In the genomic region with DNA sequence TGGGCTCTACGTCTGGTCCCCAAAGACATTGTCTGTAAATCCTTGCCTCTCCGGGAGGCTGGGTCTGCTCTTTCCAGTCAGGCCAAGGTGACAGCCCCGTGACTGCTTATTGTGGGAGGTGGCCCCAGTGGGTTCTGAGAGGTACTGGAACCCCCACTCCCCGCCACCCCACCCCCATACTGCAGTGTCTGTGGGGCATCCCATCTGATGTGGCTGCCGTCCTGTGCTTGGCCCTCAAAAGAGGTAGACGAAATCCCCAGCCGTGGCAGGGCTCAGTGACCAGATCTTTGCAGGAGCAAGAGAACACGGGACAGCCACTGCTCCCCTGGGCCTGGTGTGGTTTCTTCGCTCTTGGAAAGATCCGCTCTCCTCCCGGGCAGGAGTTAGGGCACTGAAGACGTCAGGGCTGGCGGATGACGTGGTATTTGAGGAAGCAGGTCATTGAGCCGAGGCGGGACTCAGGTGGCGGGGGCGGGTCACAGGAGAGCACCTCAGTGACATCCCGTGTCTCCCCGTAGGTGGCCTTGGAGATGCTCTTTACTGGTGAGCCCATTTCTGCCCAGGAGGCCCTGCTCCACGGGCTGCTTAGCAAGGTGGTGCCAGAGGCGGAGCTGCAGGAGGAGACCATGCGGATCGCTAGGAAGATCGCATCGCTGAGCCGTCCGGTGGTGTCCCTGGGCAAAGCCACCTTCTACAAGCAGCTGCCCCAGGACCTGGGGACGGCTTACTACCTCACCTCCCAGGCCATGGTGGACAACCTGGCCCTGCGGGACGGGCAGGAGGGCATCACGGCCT, we compare ENCODE assay signal across 19 cellular contexts. TPM values are rescaled to one million over a fixed set of nuclear protein-coding genes. Genes with fewer than 3 reads are reported as not detected.
DNase-seq lines count a peak whose midpoint lies in the region; ATAC-seq, FAIRE-seq and TF ChIP-seq lines count a peak whose summit lies in the region.
"Had no signal": no experiment of that assay in that cellular context is flagged by ENCODE, and none has a peak within 500 bp of the region (broad histone marks: within the 10 kb centered on the region; RNA-seq: fewer than 3 reads in every experiment).

No MANE protein-coding gene starts in this region.

- no peak overlapping the region for H3K4me3 ChIP-seq in HepG2 (replicated peaks in 1 of 3; ENCODE audit: insufficient read depth in 1 of 3, low read depth in 2 of 3, low read length in 3 of 3)
- no peak overlapping the region for H3K4me3 ChIP-seq in right lobe of liver
- no peak overlapping the region for H3K4me3 ChIP-seq in IMR-90 (ENCODE audit: insufficient read depth, low read depth, low read length)
- H3K4me3 ChIP-seq in WERI-Rb-1 (ENCODE audit: low read depth, low read length), result no peak overlapping the region
- H3K4me3 ChIP-seq in neuronal stem cell (ENCODE audit: low read length in 2 of 2), result no peak overlapping the region
- H3K4me3 ChIP-seq: HAP-1 had no signal

- H4K91ac ChIP-seq in IMR-90 (ENCODE audit: insufficient read depth, low read depth, low read length), result no peak overlapping the region
- H4K91ac ChIP-seq in neuronal stem cell (ENCODE audit: low read depth, low read length, poor library complexity), result no peak overlapping the region

- POLR2A ChIA-PET in HepG2 (lab: Yijun Ruan, JAX), result no interaction called here
- POLR2A ChIA-PET in IMR-90 (lab: Charles Lee; ENCODE audit: unreplicated experiment), result no interaction called here

- no peak overlapping the region for H4K8ac ChIP-seq in IMR-90 (ENCODE audit: low read depth in 2 of 2, low read length in 2 of 2)
- H4K8ac ChIP-seq in neuronal stem cell (ENCODE audit: low read depth, low read length), result no peak overlapping the region

- no peak for TF ChIP-seq POLR2A in HepG2 (IDR thresholded peaks at IDR 0.05; ENCODE audit: insufficient read depth in 1 of 2, low read depth in 2 of 2, low read length in 2 of 2)
- TF ChIP-seq POLR2A in right lobe of liver (IDR thresholded peaks at IDR 0.05), result no peak
- TF ChIP-seq POLR2A in IMR-90 (IDR thresholded peaks at IDR 0.05; ENCODE audit: low read depth, low read length), result no peak

- H3K4ac ChIP-seq in IMR-90 (ENCODE audit: low read depth, low read length) (no peak overlapping the region), neuronal stem cell (ENCODE audit: low read length) (no peak overlapping the region)

- H3K79me1 ChIP-seq in IMR-90 (ENCODE audit: low read depth in 1 of 2, low read length in 2 of 2), result no peaks in the 10 kb centered on the region
- H3K79me1 ChIP-seq in neuronal stem cell (ENCODE audit: low read depth, low read length), result no peaks in the 10 kb centered on the region

- no peak for TF ChIP-seq CTCF in HepG2 (CRISPR knock-in tag; IDR thresholded peaks at IDR 0.05)
- no peak for TF ChIP-seq CTCF in right lobe of liver (IDR thresholded peaks at IDR 0.05)
- no peak for TF ChIP-seq CTCF in IMR-90 (conservative IDR thresholded peaks at IDR 0.05; ENCODE audit: low read depth, low read length)
- TF ChIP-seq CTCF in WERI-Rb-1 (IDR thresholded peaks at IDR 0.05; ENCODE audit: low read depth, low read length), result no peak
- no peak for TF ChIP-seq CTCF in nephron progenitor cell (IDR thresholded peaks at IDR 0.05)

- no peak overlapping the region for H3K27ac ChIP-seq in HepG2 (ENCODE audit: extremely low read length, insufficient read depth, low read length)
- no peak overlapping the region for H3K27ac ChIP-seq in right lobe of liver
- no peak overlapping the region for H3K27ac ChIP-seq in IMR-90 (ENCODE audit: insufficient read depth, low read length)
- 0 out of 2 replicates have a peak overlapping the region, but pooled peaks have one; percentile 20 for H3K27ac ChIP-seq in WERI-Rb-1
- no peak overlapping the region for H3K27ac ChIP-seq in neuronal stem cell (replicated peaks; ENCODE audit: low read length)

- H3K27me3 ChIP-seq in HepG2 (ENCODE audit: control insufficient read depth in 1 of 2, insufficient read depth in 2 of 2, low read length in 2 of 2) (peaks cover 7 to 49% of the 10 kb centered on the region in 2 experiments; a peak in 4 of 5 replicates), right lobe of liver (no peaks in the 10 kb centered on the region), IMR-90 (ENCODE audit: control insufficient read depth, insufficient read depth, low read length) (no peaks in the 10 kb centered on the region), WERI-Rb-1 (ENCODE audit: insufficient read depth, low read depth, severe bottlenecking) (no peaks in the 10 kb centered on the region), neuronal stem cell (ENCODE audit: control insufficient read depth in 3 of 3, insufficient read depth in 3 of 3, low read depth in 1 of 3, low read length in 3 of 3) (no peaks in the 10 kb centered on the region)

- BruUV-seq in HepG2 (replicated peaks; lab: Mats Ljungman, UMichigan), result no TSS peak
- BruUV-seq in IMR-90 (replicated peaks; lab: Mats Ljungman, UMichigan), result no TSS peak

- H3K4me1 ChIP-seq in HepG2 (ENCODE audit: insufficient read depth, low read length) (peaks cover 42% of the 10 kb centered on the region), right lobe of liver (peaks cover 0 to 4% (median 2%) of the 10 kb centered on the region in 4 donors), IMR-90 (ENCODE audit: control insufficient read depth, insufficient read depth, low read length) (peaks cover 5% of the 10 kb centered on the region; the same call in 1 of the 2 replicates), neuronal stem cell (ENCODE audit: control insufficient read depth in 2 of 2, insufficient read depth in 1 of 2, low read depth in 1 of 2, low read length in 2 of 2) (no peaks in the 10 kb centered on the region)
- H3K4me1 ChIP-seq: Caco-2 had no signal

- H3K36me3 ChIP-seq in HepG2 (replicated peaks in 1 of 2; ENCODE audit: control insufficient read depth in 1 of 2, insufficient read depth in 2 of 2, low read length in 2 of 2) (no peaks in the 10 kb centered on the region), right lobe of liver (peaks cover 0 to 37% (median 17%) of the 10 kb centered on the region in 4 donors), IMR-90 (ENCODE audit: control insufficient read depth, insufficient read depth, low read length) (peaks cover 3% of the 10 kb centered on the region; the same call in 1 of the 2 replicates), WERI-Rb-1 (no peaks in the 10 kb centered on the region), neuronal stem cell (replicated peaks in 1 of 2; ENCODE audit: control insufficient read depth in 2 of 2, insufficient read depth in 2 of 2, low read length in 2 of 2) (no peaks in the 10 kb centered on the region)
- H3K36me3 ChIP-seq: HAP-1 had no signal

- DNase-seq in HepG2 (ENCODE audit: low spot score) (no peak), right lobe of liver (no peak), IMR-90 (no peak), WERI-Rb-1 (no peak), neuronal stem cell (ENCODE audit: low spot score) (no peak), nephron progenitor cell (no peak), GM19238 (ENCODE audit: insufficient read length, low spot score) (no peak), midbrain (lab: John Stamatoyannopoulos, UW) (no peak)
- DNase-seq: 8988T; C1 segment of cervical spinal cord; Caco-2; CD4-positive, alpha-beta T cell; GOT3; KBM-7 had no signal

- no peak overlapping the region for H2BK12ac ChIP-seq in neuronal stem cell (ENCODE audit: low read length)

- H3K9me3 Mint-ChIP-seq in nephron progenitor cell, result no peaks in the 10 kb centered on the region
- H3K9me3 Mint-ChIP-seq: CD4-positive, alpha-beta T cell had no signal

- intact Hi-C loops in HepG2 (cut with micrococcal nuclease; ENCODE audit: unreplicated experiment) (no loop called here), right lobe of liver (cut with DNase I) (no loop called here), IMR-90 (cut with micrococcal nuclease) (no loop called here)

- H3K27me3 Mint-ChIP-seq in nephron progenitor cell (ENCODE audit: low read depth, poor library complexity), result peaks cover 25% of the 10 kb centered on the region
- H3K27me3 Mint-ChIP-seq: CD4-positive, alpha-beta T cell had no signal

- ATAC-seq in HepG2 (no peak), right lobe of liver (no peak), IMR-90 (ENCODE audit: low read depth) (no peak)

- TF ChIP-seq EP300 in HepG2 (IDR thresholded peaks at IDR 0.05; ENCODE audit: low read depth in 2 of 2, low read length in 2 of 2) (no peak), HepG2 (CRISPR knock-in tag; IDR thresholded peaks at IDR 0.05; ENCODE audit: borderline replicate concordance) (no peak)

- H3K23ac ChIP-seq in IMR-90 (ENCODE audit: low read depth, low read length) (no peak overlapping the region), neuronal stem cell (ENCODE audit: low read depth, low read length, poor library complexity) (peak overlapping the region; percentile 59)

- in situ Hi-C loops in HepG2 (cut with HindIII; ENCODE audit: extremely low pct_ligation_motif_present, low pct_unique_long_range_greater_than_20kb), result no loop called here
- in situ Hi-C loops in IMR-90 (cut with MboI; ENCODE audit: low sequenced_read_pairs), result no loop called here

- no peak overlapping the region for H3K4me2 ChIP-seq in HepG2 (ENCODE audit: low read depth, low read length)
- H3K4me2 ChIP-seq in IMR-90 (ENCODE audit: low read depth, low read length), result no peak overlapping the region
- H3K4me2 ChIP-seq in neuronal stem cell (ENCODE audit: insufficient read depth, low read length, poor library complexity, severe bottlenecking), result no peak overlapping the region

- H2BK15ac ChIP-seq in IMR-90 (ENCODE audit: low read depth, low read length), result no peak overlapping the region
- no peak overlapping the region for H2BK15ac ChIP-seq in neuronal stem cell (ENCODE audit: low read length)

- no peaks in the 10 kb centered on the region for H4K20me1 ChIP-seq in HepG2 (ENCODE audit: insufficient read depth, low read length)
- H4K20me1 ChIP-seq in IMR-90 (ENCODE audit: insufficient read depth, low read length), result no peaks in the 10 kb centered on the region

- no peak overlapping the region for H2BK20ac ChIP-seq in IMR-90 (ENCODE audit: low read depth, low read length)

- peaks cover 6% of the 10 kb centered on the region for H3K36me3 Mint-ChIP-seq in nephron progenitor cell (ENCODE audit: low read depth)

- no peaks in the 10 kb centered on the region for H3K9me1 ChIP-seq in IMR-90 (ENCODE audit: insufficient read depth, low read length)

- H2AFZ ChIP-seq in HepG2 (ENCODE audit: low read length), result no peak overlapping the region
- H2AFZ ChIP-seq in IMR-90 (replicated peaks; ENCODE audit: low read length, poor library complexity), result no peak overlapping the region
- no peak overlapping the region for H2AFZ ChIP-seq in neuronal stem cell (ENCODE audit: low read length)

- H3K4me3 Mint-ChIP-seq in nephron progenitor cell, result no peak overlapping the region
- H3K4me3 Mint-ChIP-seq: CD4-positive, alpha-beta T cell had no signal

- H2BK120ac ChIP-seq in IMR-90 (ENCODE audit: low read depth, low read length) (no peak overlapping the region), neuronal stem cell (ENCODE audit: low read depth, low read length) (no peak overlapping the region)

- H2BK5ac ChIP-seq in IMR-90 (ENCODE audit: low read depth, low read length, poor library complexity, severe bottlenecking) (no peak overlapping the region), neuronal stem cell (ENCODE audit: low read length) (peak overlapping the region; percentile 56)

- H3K4me1 Mint-ChIP-seq in nephron progenitor cell, result peaks cover 47% of the 10 kb centered on the region

- no peak overlapping the region for H3K27ac Mint-ChIP-seq in nephron progenitor cell
- H3K27ac Mint-ChIP-seq: CD4-positive, alpha-beta T cell had no signal

- H3K56ac ChIP-seq in IMR-90 (ENCODE audit: extremely low read depth, insufficient read depth, low read length), result no peak overlapping the region

- dilution Hi-C loops in IMR-90 (cut with HindIII; ENCODE audit: low sequenced_read_pairs, unreplicated experiment), result no loop called here

- TF ChIP-seq RAD21 in HepG2 (CRISPR knock-in tag; IDR thresholded peaks at IDR 0.05) (no peak), IMR-90 (IDR thresholded peaks at IDR 0.05; ENCODE audit: low read length) (no peak)

- peak overlapping the region; percentile 5 for H2AK9ac ChIP-seq in IMR-90 (replicated peaks; ENCODE audit: low read depth, low read length, poor library complexity)

- WGBS in HepG2 (ENCODE audit: low lambda C conversion rate), result 61% methylated on average over 11 of the region's 32 CpGs
- WGBS in right lobe of liver (ENCODE audit: insufficient coverage, low coverage, low lambda C conversion rate, missing lambda C conversion rate), result 80% methylated on average over 7 of the region's 32 CpGs
- 97% methylated on average over 21 of the region's 32 CpGs; no CpG with 5 or more reads in 1 of the 2 experiments for WGBS in IMR-90 (ENCODE audit: extremely low coverage in 2 of 2, insufficient read length in 1 of 2), 2 experiments
- WGBS in neuronal stem cell (ENCODE audit: extremely low coverage in 2 of 2, insufficient read length in 2 of 2, insufficient replicate concordance in 1 of 2), 2 donors, result no CpG with 5 or more reads among the region's 32 CpGs

- H4K5ac ChIP-seq in IMR-90 (ENCODE audit: low read depth, low read length), result no peak overlapping the region

- H3K14ac ChIP-seq in IMR-90 (replicated peaks; ENCODE audit: low read depth, low read length), result no peak overlapping the region
- no peak overlapping the region for H3K14ac ChIP-seq in neuronal stem cell (ENCODE audit: low read length)

- H3K9me3 ChIP-seq in HepG2 (ENCODE audit: low read length), result no peaks in the 10 kb centered on the region
- no peaks in the 10 kb centered on the region for H3K9me3 ChIP-seq in right lobe of liver
- H3K9me3 ChIP-seq in IMR-90 (ENCODE audit: control insufficient read depth, insufficient read depth, low read length), result no peaks in the 10 kb centered on the region
- H3K9me3 ChIP-seq in WERI-Rb-1 (ENCODE audit: severe bottlenecking), result no peaks in the 10 kb centered on the region
- H3K9me3 ChIP-seq in neuronal stem cell (replicated peaks in 1 of 2; ENCODE audit: control insufficient read depth in 2 of 2, insufficient read depth in 1 of 2, low read depth in 1 of 2, low read length in 2 of 2), result no peaks in the 10 kb centered on the region
- H3K9me3 ChIP-seq: Caco-2, HAP-1 had no signal

- H2AK5ac ChIP-seq in IMR-90 (ENCODE audit: low read depth, low read length), result no peak overlapping the region
- no peak overlapping the region for H2AK5ac ChIP-seq in neuronal stem cell (ENCODE audit: low read depth, low read length)

- H3K9ac ChIP-seq in HepG2 (ENCODE audit: insufficient read depth, low read depth, low read length), result no peak overlapping the region
- no peak overlapping the region for H3K9ac ChIP-seq in IMR-90 (ENCODE audit: low read depth, low read length)
- no peak overlapping the region for H3K9ac ChIP-seq in neuronal stem cell (ENCODE audit: low read depth, low read length, poor library complexity)

- no peak for FAIRE-seq in HepG2 (lab: Jason Lieb, UNC)
- FAIRE-seq: D721Med, G401.6, GM12891, GM18507 had no signal

- CTCF ChIA-PET in HepG2 (lab: Yijun Ruan, JAX; ENCODE audit: low intra/inter-chr PET ratio, low total read pairs), result no interaction called here
- CTCF ChIA-PET in IMR-90 (lab: Yijun Ruan, JAX), result interaction anchor here (0.6 kb wide), 1 partner anchor 17 kb away, joined by 5 read pairs; no protein-coding TSS in a partner anchor

- no peaks in the 10 kb centered on the region for H3K79me2 ChIP-seq in HepG2 (ENCODE audit: insufficient read depth, low read length)

- no peak overlapping the region for H3K18ac ChIP-seq in IMR-90 (ENCODE audit: low read depth, low read length)
- H3K18ac ChIP-seq in neuronal stem cell (ENCODE audit: low read length), result peak overlapping the region; percentile 27

RNA-seq across cellular contexts. Expression of gene ECHDC3, which starts 20.7 kb away (rescaled TPM):
- total RNA-seq in HepG2 (2016; rRNA removed; fragmentation: Illumina TruSeq; extraction: Trizol) (not detected in 2 replicates), right lobe of liver (100 to 1,000 TPM in 5 of 6 experiments, 10 to 100 TPM in 1; 85.0 to 304 (median 130) TPM), IMR-90 (2012; rRNA removed) (2.8 and 4.3 TPM in 2 replicates)
- not detected in 2 replicates for total RNA-seq in HepG2 (2016; cell fraction: cytosol; rRNA removed; fragmentation: Illumina TruSeq; extraction: Trizol; ENCODE audit: low read depth)
- total RNA-seq in HepG2 (2016; cell fraction: insoluble cytoplasmic fraction; rRNA removed; fragmentation: Illumina TruSeq; extraction: Trizol), result 0.13 TPM in 1 of 2 replicates, not detected in the other
- total RNA-seq in HepG2 (2016; cell fraction: membrane; rRNA removed; fragmentation: Illumina TruSeq; extraction: Trizol), result not detected in 2 replicates
- not detected in 2 replicates for total RNA-seq in HepG2 (2016; cell fraction: nucleus; rRNA removed; fragmentation: Illumina TruSeq; extraction: Trizol)
- polyA plus RNA-seq in HepG2 (2011; rRNA removed) (not detected in 2 replicates), IMR-90 (2012; rRNA removed) (4.3 and 5.0 TPM in 2 replicates)
- polyA plus RNA-seq in HepG2 (2011; cell fraction: cytosol; rRNA removed), result not detected in 2 replicates
- not detected in 2 replicates for polyA plus RNA-seq in HepG2 (2011; cell fraction: nucleus; rRNA removed)
- polyA plus RNA-seq in HepG2 (2012), result not detected in 2 replicates
- polyA plus RNA-seq in HepG2 (2016; cell fraction: cytosol; fragmentation: Illumina TruSeq; extraction: Trizol; ENCODE audit: low read depth), result not detected in 2 replicates
- not detected in 2 replicates for polyA plus RNA-seq in HepG2 (2016; cell fraction: insoluble cytoplasmic fraction; fragmentation: Illumina TruSeq; extraction: Trizol; ENCODE audit: low read depth)
- polyA plus RNA-seq in HepG2 (2016; cell fraction: membrane; fragmentation: Illumina TruSeq; extraction: Trizol; ENCODE audit: low read depth), result not detected in 2 replicates
- polyA plus RNA-seq in HepG2 (2016; cell fraction: nucleus; fragmentation: Illumina TruSeq; extraction: Trizol; ENCODE audit: insufficient read depth, low read depth), result not detected in 2 replicates
- polyA minus RNA-seq in HepG2 (2011; rRNA and poly(A)+ RNA removed; ENCODE audit: low replicate concordance), result 2.3 TPM in 1 of 2 replicates, not detected in the other
- polyA minus RNA-seq in HepG2 (2011; cell fraction: cytosol; rRNA and poly(A)+ RNA removed), result not detected in 2 replicates
- not detected in 2 replicates for polyA minus RNA-seq in HepG2 (2011; cell fraction: nucleus; rRNA and poly(A)+ RNA removed)
- polyA plus RNA-seq in IMR-90 (2012; cell fraction: cytosol; rRNA removed), result 2.4 and 7.3 TPM in 2 replicates
- polyA plus RNA-seq in IMR-90 (2012; cell fraction: nucleus; rRNA removed; ENCODE audit: low replicate concordance), result 3.5 and 4.9 TPM in 2 replicates
- 9.9 TPM for polyA plus RNA-seq in neuronal stem cell (2013, experiment 1 of 2)
- 10.0 TPM for polyA plus RNA-seq in neuronal stem cell (2013, experiment 2 of 2)

Comparison
In these comparisons a context has a peak if more than half of its experiments do, and no peak if none do; other contexts are left out.
1. RNA of gene ECHDC3, which starts 20.7 kb away (total RNA-seq): 85.0 to 304 TPM in right lobe of liver; 2.8 to 4.3 TPM in IMR-90 and 0.13 TPM in HepG2; every median in the first group is over 10 times any median in the second.